In the genomic region with DNA sequence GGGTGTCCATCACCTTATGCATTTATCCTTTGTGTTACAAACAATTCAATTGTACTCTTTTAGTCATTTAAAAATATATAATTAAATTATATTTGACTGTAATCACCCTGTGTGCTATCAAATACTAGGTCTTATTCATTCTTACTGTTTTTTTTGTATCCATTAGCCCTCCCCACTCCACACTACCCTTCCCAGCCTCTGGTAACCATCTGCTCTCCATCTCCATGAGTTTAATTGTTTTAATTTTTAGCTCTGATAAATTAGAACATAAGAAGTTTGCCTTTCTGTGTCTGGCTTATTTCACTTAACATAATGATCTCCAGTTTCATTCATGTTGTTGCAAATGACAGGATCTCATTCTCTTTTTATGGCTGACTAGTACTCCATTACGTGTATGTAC, we compare ENCODE assay signal across 33 cellular contexts. TPM values are rescaled to one million over a fixed set of nuclear protein-coding genes. Genes with fewer than 3 reads are reported as not detected.
"Had no signal": no experiment of that assay in that cellular context is flagged by ENCODE, and none has a peak within 500 bp of the region (broad histone marks: within the 10 kb centered on the region; RNA-seq: fewer than 3 reads in every experiment).

No MANE protein-coding gene starts in this region.

- H3K4me1 ChIP-seq: gastrocnemius medialis, pancreas, prostate gland, thyroid gland, upper lobe of right lung had no signal

- H2AFZ ChIP-seq: hepatocyte had no signal

- H3K9me3 Mint-ChIP-seq: activated CD4-positive, alpha-beta T cell treated with anti-CD3 and anti-CD28 coated beads, Interleukin-2, amount 10 ng/mL, durations not matched to agents 24 days and 14 days; effector memory CD8-positive, alpha-beta T cell; stimulated activated naive CD8-positive, alpha-beta T cell treated with anti-CD3 and anti-CD28 coated beads, Interleukin-15, amount 100 ng/mL, for 72 hours had no signal

- H3K4me3 Mint-ChIP-seq: activated CD4-positive, alpha-beta memory T cell treated with anti-CD3 and anti-CD28 coated beads for 36 hours; activated CD4-positive, alpha-beta T cell treated with anti-CD3 and anti-CD28 coated beads, Interleukin-2, amount 10 ng/mL, durations not matched to agents 24 days and 14 days; activated T-helper 1 cell treated with anti-CD3 and anti-CD28 coated beads, Interleukin-12 subunit alpha, Interleukin-12 subunit beta, Interleukin-2, Interleukin-4 antibody, amounts not matched to agents 30 ng/mL and 10 ng/mL and 1 ng/mL, durations not matched to agents 14 hours and 24 hours and 36 hours; effector memory CD8-positive, alpha-beta T cell; mesothelial cell of epicardium; naive thymus-derived CD4-positive, alpha-beta T cell; stimulated activated naive CD8-positive, alpha-beta T cell treated with anti-CD3 and anti-CD28 coated beads, Interleukin-15, amount 100 ng/mL, for 72 hours had no signal

- H3K9me3 ChIP-seq: gastrocnemius medialis, pancreas, prostate gland, thyroid gland had no signal

- H3K27me3 ChIP-seq: gastrocnemius medialis, pancreas, thyroid gland, upper lobe of right lung had no signal

- FAIRE-seq: astrocyte, keratinocyte, pancreas had no signal

- H3K4me2 ChIP-seq: hepatocyte had no signal

- H3K27me3 Mint-ChIP-seq: activated CD4-positive, alpha-beta memory T cell treated with anti-CD3 and anti-CD28 coated beads for 36 hours; effector memory CD8-positive, alpha-beta T cell; stimulated activated naive CD8-positive, alpha-beta T cell treated with anti-CD3 and anti-CD28 coated beads, Interleukin-15, amount 100 ng/mL, for 72 hours had no signal

- H3K79me2 ChIP-seq: hepatocyte had no signal

- H3K36me3 ChIP-seq: brain microvascular endothelial cell, pancreas, prostate gland, thyroid gland, upper lobe of right lung had no signal

- ATAC-seq: effector memory CD8-positive, alpha-beta T cell; gastrocnemius medialis; left cardiac atrium; pancreas; sciatic nerve; stimulated activated naive CD8-positive, alpha-beta T cell treated with anti-CD3 and anti-CD28 coated beads, Interleukin-15, amount 100 ng/mL, for 72 hours had no signal

- H3K36me3 Mint-ChIP-seq: mesothelial cell of epicardium had no signal

- H3K4me1 Mint-ChIP-seq: mesothelial cell of epicardium had no signal

- DNase-seq: activated CD4-positive, alpha-beta memory T cell treated with anti-CD3 and anti-CD28 coated beads for 36 hours; activated CD4-positive, CD25-positive, alpha-beta regulatory T cell treated with anti-CD3 and anti-CD28 coated beads, Interleukin-2, amount 50 U/mL, for 72 hours; activated CD8-positive, alpha-beta memory T cell treated with anti-CD3 and anti-CD28 coated beads, Interleukin-2, amount 50 U/mL, for 4 hours; activated gamma-delta T cell; activated naive CD4-positive, alpha-beta T cell treated with anti-CD3 and anti-CD28 coated beads, Interleukin-2, amount 50 U/mL, for 16 hours; activated T-cell treated with anti-CD3 and anti-CD28 coated beads, Interleukin-2, amount 50 U/mL, for 1 hour; amniotic stem cell; brain microvascular endothelial cell; effector memory CD8-positive, alpha-beta T cell; erythroblast; gastrocnemius medialis; left cardiac atrium; mammary epithelial cell; naive thymus-derived CD4-positive, alpha-beta T cell; pancreas; retina; stimulated activated CD4-positive, alpha-beta T cell treated with anti-CD3 and anti-CD28 coated beads, Interleukin-12 subunit alpha, Interleukin-12 subunit beta, amount 100 ng/mL, for 4 hours; stimulated activated CD4-positive, alpha-beta T cell treated with anti-CD3 and anti-CD28 coated beads, Interleukin-4, amount 100 ng/mL, for 1 hour; stimulated activated naive CD8-positive, alpha-beta T cell treated with anti-CD3 and anti-CD28 coated beads, Interleukin-15, amount 100 ng/mL, for 72 hours; thyroid gland; upper lobe of right lung had no signal

- H3K27ac Mint-ChIP-seq: activated CD4-positive, alpha-beta memory T cell treated with anti-CD3 and anti-CD28 coated beads for 36 hours; activated CD4-positive, alpha-beta T cell treated with anti-CD3 and anti-CD28 coated beads, Interleukin-2, amount 10 ng/mL, durations not matched to agents 24 days and 14 days; activated T-helper 1 cell treated with anti-CD3 and anti-CD28 coated beads, Interleukin-12 subunit alpha, Interleukin-12 subunit beta, Interleukin-2, Interleukin-4 antibody, amounts not matched to agents 30 ng/mL and 10 ng/mL and 1 ng/mL, durations not matched to agents 14 hours and 24 hours and 36 hours; effector memory CD8-positive, alpha-beta T cell; mesothelial cell of epicardium; naive thymus-derived CD4-positive, alpha-beta T cell; stimulated activated naive CD8-positive, alpha-beta T cell treated with anti-CD3 and anti-CD28 coated beads, Interleukin-15, amount 100 ng/mL, for 72 hours had no signal

- H3K4me3 ChIP-seq: coronary artery, gastrocnemius medialis, hepatocyte, pancreas, prostate gland, skin epidermis, thyroid gland, upper lobe of right lung had no signal

- H3K27ac ChIP-seq: brain microvascular endothelial cell, coronary artery, gastrocnemius medialis, hepatocyte, pancreas, prostate gland, skin epidermis, thyroid gland, upper lobe of right lung had no signal

RNA-seq across cellular contexts. Expression of a gene that starts 16.8 kb away (rescaled TPM):
- polyA plus RNA-seq: hepatocyte, keratinocyte, liver, mammary epithelial cell, neural cell had no signal
